Comparison of ENCODE assay signal across 10 cellular contexts in genomic region chr7:101681170-101682007, GRCh38. TPM values are rescaled to one million over a fixed set of nuclear protein-coding genes. Genes with fewer than 3 reads are reported as not detected.
DNase-seq lines count a peak whose midpoint lies in the region; ATAC-seq and TF ChIP-seq lines count a peak whose summit lies in the region.
"Had no signal": no experiment of that assay in that cellular context is flagged by ENCODE, and none has a peak within 500 bp of the region (broad histone marks: within the 10 kb centered on the region; RNA-seq: fewer than 3 reads in every experiment).

No MANE protein-coding gene starts in this region.

- BruUV-seq in Panc1 (replicated peaks; lab: Mats Ljungman, UMichigan) = no TSS peak

- in situ Hi-C loops in Caki2 (cut with HindIII; ENCODE audit: low pct_unique_long_range_greater_than_20kb, low sequenced_read_pairs) = no loop called here
- in situ Hi-C loops in Panc1 (cut with HindIII; ENCODE audit: low pct_unique_long_range_greater_than_20kb, low sequenced_read_pairs) = no loop called here

- H3K27me3 Mint-ChIP-seq in activated CD4-positive, alpha-beta memory T cell treated with anti-CD3 and anti-CD28 coated beads, Interleukin-2, amount 10 ng/mL, durations not matched to agents 7 days and 5 days = no peaks in the 10 kb centered on the region
- no peaks in the 10 kb centered on the region for H3K27me3 Mint-ChIP-seq in activated T-cell treated with anti-CD3 and anti-CD28 coated beads, Interleukin-2, amount 50 U/mL, for 72 hours (ENCODE audit: low read depth)

- DNase-seq in Caki2 (ENCODE audit: low read depth) (peak; percentile 97), Panc1 (ENCODE audit: low read depth, low spot score) (no peak), fibroblast of the conjunctiva (ENCODE audit: low read depth) (peak; percentile 57), omental fat pad (ENCODE audit: low spot score) (no peak)
- no peak for DNase-seq in activated CD4-positive, alpha-beta memory T cell treated with anti-CD3 and anti-CD28 coated beads, Interleukin-2, amount 10 ng/mL, durations not matched to agents 7 days and 5 days
- DNase-seq in activated T-cell treated with anti-CD3 and anti-CD28 coated beads, Interleukin-2, amount 50 U/mL, for 48 hours = no peak
- no peak for DNase-seq in activated T-cell treated with anti-CD3 and anti-CD28 coated beads, Interleukin-2, amount 50 U/mL, for 72 hours
- DNase-seq: NCI-H2171 had no signal

- intact Hi-C loops in Panc1 (cut with micrococcal nuclease; ENCODE audit: unreplicated experiment) = loop anchor here (10.0 kb wide), 1 partner anchor 77 kb away; no protein-coding TSS in a partner anchor

- no peaks in the 10 kb centered on the region for H3K9me3 ChIP-seq in Panc1 (ENCODE audit: control insufficient read depth, insufficient read depth, low read depth, low read length)
- H3K9me3 ChIP-seq: breast epithelium had no signal

- no peak overlapping the region for H3K4me3 ChIP-seq in Panc1 (ENCODE audit: low read depth in 2 of 2, low read length in 2 of 2)
- H3K4me3 ChIP-seq: breast epithelium had no signal

- H3K36me3 Mint-ChIP-seq in activated CD4-positive, alpha-beta memory T cell treated with anti-CD3 and anti-CD28 coated beads, Interleukin-2, amount 10 ng/mL, durations not matched to agents 7 days and 5 days (ENCODE audit: low read depth) = no peaks in the 10 kb centered on the region
- H3K36me3 Mint-ChIP-seq in activated T-cell treated with anti-CD3 and anti-CD28 coated beads, Interleukin-2, amount 50 U/mL, for 72 hours (ENCODE audit: insufficient read depth in 2 of 2) = no peaks in the 10 kb centered on the region

- H3K36me3 ChIP-seq in Panc1 (ENCODE audit: control insufficient read depth, insufficient read depth, low read length) = no peaks in the 10 kb centered on the region
- H3K36me3 ChIP-seq: breast epithelium had no signal

- H3K4me3 Mint-ChIP-seq in activated CD4-positive, alpha-beta memory T cell treated with anti-CD3 and anti-CD28 coated beads, Interleukin-2, amount 10 ng/mL, durations not matched to agents 7 days and 5 days = no peak overlapping the region
- H3K4me3 Mint-ChIP-seq in activated T-cell treated with anti-CD3 and anti-CD28 coated beads, Interleukin-2, amount 50 U/mL, for 72 hours = no peak overlapping the region

- POLR2A ChIA-PET in Panc1 (lab: Charles Lee) = interaction anchor here (0.5 kb wide), 1 partner anchor 20 kb away, joined by 3 read pairs; no protein-coding TSS in a partner anchor
- POLR2A ChIA-PET in activated CD4-positive, alpha-beta memory T cell treated with anti-CD3 and anti-CD28 coated beads, Interleukin-2, amount 10 ng/mL, durations not matched to agents 7 days and 5 days (lab: Charles Lee) = no interaction called here

- no peaks in the 10 kb centered on the region for H3K9me3 Mint-ChIP-seq in activated CD4-positive, alpha-beta memory T cell treated with anti-CD3 and anti-CD28 coated beads, Interleukin-2, amount 10 ng/mL, durations not matched to agents 7 days and 5 days
- no peaks in the 10 kb centered on the region for H3K9me3 Mint-ChIP-seq in activated T-cell treated with anti-CD3 and anti-CD28 coated beads, Interleukin-2, amount 50 U/mL, for 72 hours

- TF ChIP-seq CTCF in Panc1 (IDR thresholded peaks at IDR 0.05) (no peak), omental fat pad (IDR thresholded peaks at IDR 0.05) (no peak)

- no peak overlapping the region for H3K27ac Mint-ChIP-seq in activated CD4-positive, alpha-beta memory T cell treated with anti-CD3 and anti-CD28 coated beads, Interleukin-2, amount 10 ng/mL, durations not matched to agents 7 days and 5 days
- no peak overlapping the region for H3K27ac Mint-ChIP-seq in activated T-cell treated with anti-CD3 and anti-CD28 coated beads, Interleukin-2, amount 50 U/mL, for 72 hours

- H3K4me1 ChIP-seq in Panc1 (ENCODE audit: control insufficient read depth, insufficient read depth, low read length) = peaks cover 17% of the 10 kb centered on the region
- H3K4me1 ChIP-seq: breast epithelium had no signal

- H3K4me1 Mint-ChIP-seq in activated CD4-positive, alpha-beta memory T cell treated with anti-CD3 and anti-CD28 coated beads, Interleukin-2, amount 10 ng/mL, durations not matched to agents 7 days and 5 days = no peaks in the 10 kb centered on the region
- no peaks in the 10 kb centered on the region for H3K4me1 Mint-ChIP-seq in activated T-cell treated with anti-CD3 and anti-CD28 coated beads, Interleukin-2, amount 50 U/mL, for 72 hours (ENCODE audit: low read depth)

- ATAC-seq in Panc1 (peak; percentile 86), omental fat pad (ENCODE audit: low FRiP score) (peak; percentile 63), HG03280 (IDR thresholded peaks at IDR 0.05; ENCODE audit: unreplicated experiment) (no peak)
- ATAC-seq in activated T-cell treated with anti-CD3 and anti-CD28 coated beads, Interleukin-2, amount 50 U/mL, for 72 hours (replicated peaks in 1 of 2) = no peak

- CTCF ChIA-PET in Panc1 (lab: Charles Lee) = interaction anchor here (0.7 to 1.2 kb wide), 2 partner anchors 63 to 78 kb away, joined by 3 read pairs; no protein-coding TSS in a partner anchor
- CTCF ChIA-PET in activated CD4-positive, alpha-beta memory T cell treated with anti-CD3 and anti-CD28 coated beads, Interleukin-2, amount 10 ng/mL, durations not matched to agents 7 days and 5 days (lab: Charles Lee) = no interaction called here

- no peaks in the 10 kb centered on the region for H3K27me3 ChIP-seq in Panc1 (ENCODE audit: control insufficient read depth, insufficient read depth, low read length)
- H3K27me3 ChIP-seq: breast epithelium had no signal

- no peak overlapping the region for H3K27ac ChIP-seq in Panc1 (ENCODE audit: low read length)
- H3K27ac ChIP-seq: breast epithelium had no signal

RNA-seq across cellular contexts. Expression of gene MYL10, which starts 52.3 kb away (rescaled TPM):
- total RNA-seq in Caki2 (2014; rRNA removed; shearing (Covaris generic); ENCODE audit: low replicate concordance) = not detected in 2 replicates
- not detected for total RNA-seq in Panc1 (2021; ENCODE audit: unreplicated experiment)
- polyA plus RNA-seq in Panc1 (2012; ENCODE audit: insufficient read length) = not detected
- not detected for total RNA-seq in omental fat pad
- total RNA-seq in activated CD4-positive, alpha-beta memory T cell treated with anti-CD3 and anti-CD28 coated beads, Interleukin-2, amount 10 ng/mL, durations not matched to agents 7 days and 5 days = not detected
- not detected for total RNA-seq in activated T-cell treated with anti-CD3 and anti-CD28 coated beads, Interleukin-2, amount 50 U/mL, for 72 hours
- total RNA-seq: breast epithelium had no signal

Comparison
In these comparisons a context has a peak if more than half of its experiments do, and no peak if none do; other contexts are left out.
1. DNase-seq: peak in Caki2 (single experiment) and fibroblast of the conjunctiva (single experiment); none in Panc1 (single experiment), omental fat pad (single experiment), activated CD4-positive, alpha-beta memory T cell treated with anti-CD3 and anti-CD28 coated beads, Interleukin-2, amount 10 ng/mL, durations not matched to agents 7 days and 5 days (single experiment), activated T-cell treated with anti-CD3 and anti-CD28 coated beads, Interleukin-2, amount 50 U/mL, for 48 hours (0 of 2) and activated T-cell treated with anti-CD3 and anti-CD28 coated beads, Interleukin-2, amount 50 U/mL, for 72 hours (0 of 2).
2. ATAC-seq: peak in Panc1 (single experiment) and omental fat pad (single experiment); none in HG03280 (single experiment) and activated T-cell treated with anti-CD3 and anti-CD28 coated beads, Interleukin-2, amount 50 U/mL, for 72 hours (0 of 2).